Comparison of ENCODE assay signal across 1 cellular context in genomic region chr10:119515511-119516045, GRCh38.
TF ChIP-seq lines count a peak whose summit lies in the region.

No MANE protein-coding gene starts in this region.

TF ChIP-seq in IMR-90, 13 proteins besides CTCF, POLR2A, EP300 and RAD21:
- no peak for TF ChIP-seq BHLHE40 (IDR thresholded peaks at IDR 0.05; ENCODE audit: low read depth, low read length)
- no peak for TF ChIP-seq USF2 (IDR thresholded peaks at IDR 0.05; ENCODE audit: low read depth, low read length)
- no peak for TF ChIP-seq CHD1 (IDR thresholded peaks at IDR 0.05; ENCODE audit: low read depth, low read length)
- no peak for TF ChIP-seq SMC3 (IDR thresholded peaks at IDR 0.05; ENCODE audit: low read depth, low read length)
